8 cellular contexts compared by ENCODE assay signal in genomic region chr5:176533894-176534611, GRCh38. TPM values are rescaled to one million over a fixed set of nuclear protein-coding genes. Genes with fewer than 3 reads are reported as not detected.
A peak's percentile ranks its signal among the peaks of the same experiment; 100 is the strongest.
DNase-seq lines count a peak whose midpoint lies in the region; ATAC-seq and TF ChIP-seq lines count a peak whose summit lies in the region.

No MANE protein-coding gene starts in this region.

- ATAC-seq in left lobe of liver, result peak; percentile 45

- TF ChIP-seq POLR2A in adrenal gland (IDR thresholded peaks at IDR 0.05), result no peak

- H3K9me3 ChIP-seq in adrenal gland (replicated peaks in 1 of 3), result no peaks in the 10 kb centered on the region

- no peak for TF ChIP-seq CTCF in adrenal gland (IDR thresholded peaks at IDR 0.05)

- no peaks in the 10 kb centered on the region for H3K27me3 ChIP-seq in adrenal gland

- WGBS in adrenal gland, 4 donors, result 13 to 37% (median 16%) methylated on average over 4 to 10 of the region's 10 CpGs

- H3K36me3 ChIP-seq in adrenal gland (replicated peaks in 1 of 2), result peaks cover 0 to 26% of the 10 kb centered on the region in 2 donors

- H3K4me1 ChIP-seq in adrenal gland (replicated peaks in 1 of 2), result peaks cover 26 to 43% of the 10 kb centered on the region in 2 donors

- DNase-seq in GDM1 (lab: John Stamatoyannopoulos, UW), result peak; percentile 71
- peak; percentile 29 for DNase-seq in NCI-H446 treated with DMSO at 0.1 percent for 48 hours (lab: John Stamatoyannopoulos, UW)
- peak in 6 of 7 donors; percentile 55 to 81 (median 66) for DNase-seq in adrenal gland
- DNase-seq in left lobe of liver (ENCODE audit: low spot score), result peak; percentile 87
- no peak for DNase-seq in LoVo (ENCODE audit: low spot score)
- DNase-seq in NCI-H524 (lab: John Stamatoyannopoulos, UW), result no peak
- DNase-seq in T-helper 9 cell, result no peak

- peak overlapping the region in 3 of 5 donors; percentile 92 to 98 (median 98) for H3K27ac ChIP-seq in adrenal gland
- H3K27ac ChIP-seq in temporal lobe (ENCODE audit: low read depth, low read length), result peak overlapping the region; percentile 45

- intact Hi-C loops in adrenal gland (cut with DNase I), result no loop called here

- no peak overlapping the region for H3K4me3 ChIP-seq in adrenal gland

RNA-seq across cellular contexts. Expression of gene RNF44, which starts 3.1 kb away (rescaled TPM):
- total RNA-seq in adrenal gland (10 to 100 TPM; 13.5 to 65.7 (median 25.8) TPM), left lobe of liver (15.3 TPM), temporal lobe (13.5 TPM)
- polyA plus RNA-seq in adrenal gland, result 10 to 100 TPM in 2 of 3 donors, 1 to 10 TPM in 1; 5.3 to 43.1 (median 16.4) TPM

RNA-seq across cellular contexts. Expression of gene CDHR2, which starts 15.1 kb away (rescaled TPM):
- total RNA-seq in adrenal gland (under 1 TPM in 6 of 8 donors, not detected in 2; under 0.01 to 0.39 (median 0.26) TPM), left lobe of liver (87.3 TPM), temporal lobe (under 0.01 TPM)
- polyA plus RNA-seq in adrenal gland, result under 1 TPM; 0.08 to 0.13 (median 0.10) TPM

Comparison
In these comparisons a context has a peak if more than half of its experiments do, and no peak if none do; other contexts are left out.
1. DNase-seq: peak in GDM1 (single experiment), NCI-H446 treated with DMSO at 0.1 percent for 48 hours (single experiment), adrenal gland (6 of 7) and left lobe of liver (single experiment); none in LoVo (single experiment), NCI-H524 (0 of 2) and T-helper 9 cell (single experiment).
2. RNA of gene CDHR2, which starts 15.1 kb away (total RNA-seq): 87.3 TPM in left lobe of liver (single experiment); under 0.01 to 0.39 TPM in adrenal gland and under 0.01 TPM in temporal lobe (single experiment); every median in the first group is over 10 times any median in the second.